8 cellular contexts compared by ENCODE assay signal in the genomic region with DNA sequence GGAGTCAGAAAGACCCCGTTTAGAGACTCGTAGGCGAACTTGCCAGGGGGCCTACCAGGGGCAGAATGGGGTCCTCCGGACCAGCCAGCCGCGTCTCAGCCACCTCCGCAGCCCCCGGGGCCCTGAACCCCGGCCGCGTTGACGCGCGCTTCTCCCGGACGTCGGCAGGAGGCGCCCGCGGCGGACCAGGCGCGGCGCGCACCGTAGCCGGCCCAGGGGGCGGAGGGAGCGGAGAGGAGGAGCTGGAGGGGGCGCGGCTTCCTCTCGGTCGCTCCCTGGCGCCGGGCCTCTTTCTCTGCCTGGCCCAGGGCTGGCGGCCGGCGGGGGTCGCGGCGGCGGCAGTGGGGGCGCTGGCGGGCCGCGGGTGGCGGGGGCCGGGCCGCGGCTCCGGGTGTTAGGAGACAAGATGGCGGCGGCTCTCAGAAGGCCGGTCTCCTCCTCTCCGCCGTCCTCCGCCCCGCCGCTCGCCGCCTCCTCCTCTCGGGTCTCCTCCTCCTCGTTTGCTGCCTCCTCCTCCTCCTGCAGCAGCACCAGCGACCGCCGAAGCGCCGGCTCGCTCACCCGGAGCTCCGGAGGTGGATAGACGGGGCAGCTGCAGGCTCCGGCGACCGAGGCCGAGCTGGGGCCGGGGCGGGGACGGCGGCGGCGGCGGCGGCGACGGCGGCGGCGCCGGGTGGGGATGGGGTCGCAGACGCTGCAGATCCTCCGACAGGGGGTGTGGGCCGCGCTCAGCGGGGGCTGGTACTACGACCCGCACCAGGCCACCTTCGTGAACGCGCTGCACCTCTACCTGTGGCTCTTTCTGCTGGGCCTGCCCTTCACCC. TPM values are rescaled to one million over a fixed set of nuclear protein-coding genes. Genes with fewer than 3 reads are reported as not detected.
DNase-seq lines count a peak whose midpoint lies in the region; ATAC-seq and TF ChIP-seq lines count a peak whose summit lies in the region.

A gene (plus strand): TSS at position 288 of the 824 bp plus-strand sequence. CDS start 392 bp downstream, at position 680.

- in situ Hi-C loops in IMR-90 (cut with MboI; ENCODE audit: low sequenced_read_pairs): no loop called here

- peak; percentile 75 for TF ChIP-seq POLR2A in IMR-90 (IDR thresholded peaks at IDR 0.05; ENCODE audit: low read depth, low read length)

- H3K9me1 ChIP-seq in IMR-90 (ENCODE audit: insufficient read depth, low read length): peaks cover 17% of the 10 kb centered on the region

- peak within 1 kb of the TSS; percentile 69 for H2BK5ac ChIP-seq in IMR-90 (ENCODE audit: low read depth, low read length, poor library complexity, severe bottlenecking)

- TF ChIP-seq RAD21 in IMR-90 (IDR thresholded peaks at IDR 0.05; ENCODE audit: low read length): peak; percentile 62

- 1% methylated on average over 21 of the region's 101 CpGs; no CpG with 5 or more reads in 1 of the 2 experiments for WGBS in IMR-90 (ENCODE audit: extremely low coverage in 2 of 2, insufficient read length in 1 of 2), 2 experiments

- H3K4me1 ChIP-seq in IMR-90 (ENCODE audit: control insufficient read depth, insufficient read depth, low read length): peaks cover 17% of the 10 kb centered on the region
- peaks cover 18 to 37% of the 10 kb centered on the region in 2 donors for H3K4me1 ChIP-seq in muscle layer of duodenum (ENCODE audit: control insufficient read depth in 1 of 2, insufficient read depth in 2 of 2, low read length in 2 of 2)

- ATAC-seq in GM21526 (IDR thresholded peaks at IDR 0.05; ENCODE audit: low FRiP score, unreplicated experiment): peak; percentile 65
- peak; percentile 89 for ATAC-seq in IMR-90 (ENCODE audit: low read depth)
- peak; percentile 83 for ATAC-seq in esophagus mucosa

- H3K4ac ChIP-seq in IMR-90 (ENCODE audit: low read depth, low read length): peak within 1 kb of the TSS; percentile 78

- dilution Hi-C loops in IMR-90 (cut with HindIII; ENCODE audit: low sequenced_read_pairs, unreplicated experiment): no loop called here

- H3K4me2 ChIP-seq in IMR-90 (ENCODE audit: low read depth, low read length): peak within 1 kb of the TSS; percentile 92

- H3K4me3 Mint-ChIP-seq in activated T-cell treated with anti-CD3 and anti-CD28 coated beads, Interleukin-2, amount 50 U/mL, for 24 hours: peak within 1 kb of the TSS; percentile 91

- H3K27ac ChIP-seq in IMR-90 (ENCODE audit: insufficient read depth, low read length) (peak within 1 kb of the TSS; percentile 87), muscle layer of duodenum (ENCODE audit: low read length) (peak within 1 kb of the TSS; percentile 97)

- peak within 1 kb of the TSS; percentile 62 to 89; a peak in 3 of 4 replicates for H4K8ac ChIP-seq in IMR-90 (ENCODE audit: low read depth in 2 of 2, low read length in 2 of 2)

- H3K27me3 ChIP-seq in IMR-90 (ENCODE audit: control insufficient read depth, insufficient read depth, low read length): no peaks in the 10 kb centered on the region
- no peaks in the 10 kb centered on the region for H3K27me3 ChIP-seq in muscle layer of duodenum (ENCODE audit: low read depth, low read length)

- peak within 1 kb of the TSS; percentile 67 for H4K91ac ChIP-seq in IMR-90 (ENCODE audit: insufficient read depth, low read depth, low read length)

- H3K27ac Mint-ChIP-seq in activated T-cell treated with anti-CD3 and anti-CD28 coated beads, Interleukin-2, amount 50 U/mL, for 24 hours: peak within 1 kb of the TSS; percentile 94

- H2AK5ac ChIP-seq in IMR-90 (ENCODE audit: low read depth, low read length): no peak within 1 kb of the TSS; the same call in 1 of the 2 replicates

- H3K9me3 Mint-ChIP-seq in activated T-cell treated with anti-CD3 and anti-CD28 coated beads, Interleukin-2, amount 50 U/mL, for 24 hours: no peaks in the 10 kb centered on the region

- no peaks in the 10 kb centered on the region for H3K9me3 ChIP-seq in IMR-90 (ENCODE audit: control insufficient read depth, insufficient read depth, low read length)
- no peaks in the 10 kb centered on the region for H3K9me3 ChIP-seq in muscle layer of duodenum (ENCODE audit: control insufficient read depth in 1 of 2, low read length in 2 of 2)

- peak within 1 kb of the TSS; percentile 90 for H2AFZ ChIP-seq in IMR-90 (replicated peaks; ENCODE audit: low read length, poor library complexity)

- DNase-seq in DMS114 treated with DMSO at 0.1 percent for 48 hours (lab: John Stamatoyannopoulos, UW; ENCODE audit: unreplicated experiment) (peak; percentile 46), IMR-90 (peak; percentile 79)
- DNase-seq in activated T-cell treated with anti-CD3 and anti-CD28 coated beads, Interleukin-2, amount 50 U/mL, for 24 hours: peak; percentile 95
- peak; percentile 80 to 85 for DNase-seq in stimulated activated CD8-positive, alpha-beta memory T cell treated with anti-CD3 and anti-CD28 coated beads, Interleukin-7, amount 100 ng/mL, for 4 hours (ENCODE audit: low read depth in 2 of 2)

- peak within 1 kb of the TSS; percentile 48; the same call in 1 of the 2 replicates for H3K56ac ChIP-seq in IMR-90 (ENCODE audit: extremely low read depth, insufficient read depth, low read length)

- peaks cover 34% of the 10 kb centered on the region for H4K20me1 ChIP-seq in IMR-90 (ENCODE audit: insufficient read depth, low read length)

- peak within 1 kb of the TSS; percentile 93 for H4K5ac ChIP-seq in IMR-90 (ENCODE audit: low read depth, low read length)

- intact Hi-C loops in IMR-90 (cut with micrococcal nuclease): loop anchor here (1.0 to 2.0 kb wide), 2 partner anchors 45 to 91 kb away; no protein-coding TSS in a partner anchor

- H3K9ac ChIP-seq in IMR-90 (ENCODE audit: low read depth, low read length): peak within 1 kb of the TSS; percentile 75

- H2BK120ac ChIP-seq in IMR-90 (ENCODE audit: low read depth, low read length): peak within 1 kb of the TSS; percentile 59

- peak within 1 kb of the TSS; percentile 54; the same call in 2 of the 3 replicates for H2BK15ac ChIP-seq in IMR-90 (ENCODE audit: low read depth, low read length)

- no peaks in the 10 kb centered on the region for H3K36me3 ChIP-seq in IMR-90 (ENCODE audit: control insufficient read depth, insufficient read depth, low read length)
- H3K36me3 ChIP-seq in muscle layer of duodenum (ENCODE audit: control insufficient read depth in 1 of 2, insufficient read depth in 2 of 2, low read length in 2 of 2): peaks cover 0 to 6% of the 10 kb centered on the region in 2 donors

- peak; percentile 80 for TF ChIP-seq CTCF in IMR-90 (conservative IDR thresholded peaks at IDR 0.05; ENCODE audit: low read depth, low read length)

- no peaks in the 10 kb centered on the region for H3K27me3 Mint-ChIP-seq in activated T-cell treated with anti-CD3 and anti-CD28 coated beads, Interleukin-2, amount 50 U/mL, for 24 hours

- no TSS peak for BruUV-seq in IMR-90 (replicated peaks; lab: Mats Ljungman, UMichigan)

- H3K14ac ChIP-seq in IMR-90 (replicated peaks; ENCODE audit: low read depth, low read length): peak within 1 kb of the TSS; percentile 73

- H3K36me3 Mint-ChIP-seq in activated T-cell treated with anti-CD3 and anti-CD28 coated beads, Interleukin-2, amount 50 U/mL, for 24 hours (ENCODE audit: low read depth): peaks cover 13% of the 10 kb centered on the region

- H3K4me1 Mint-ChIP-seq in activated T-cell treated with anti-CD3 and anti-CD28 coated beads, Interleukin-2, amount 50 U/mL, for 24 hours (ENCODE audit: low read depth): peaks cover 75% of the 10 kb centered on the region

- POLR2A ChIA-PET in IMR-90 (lab: Charles Lee; ENCODE audit: unreplicated experiment): interaction anchor here (0.5 kb wide), 1 partner anchor 79 kb away, joined by 4 read pairs; no protein-coding TSS in a partner anchor

- peak within 1 kb of the TSS; percentile 65 for H2BK20ac ChIP-seq in IMR-90 (ENCODE audit: low read depth, low read length)

- peak within 1 kb of the TSS; percentile 81 for H3K23ac ChIP-seq in IMR-90 (ENCODE audit: low read depth, low read length)

- peak within 1 kb of the TSS; percentile 93 for H3K18ac ChIP-seq in IMR-90 (ENCODE audit: low read depth, low read length)

- peak within 1 kb of the TSS; percentile 77 for H2AK9ac ChIP-seq in IMR-90 (replicated peaks; ENCODE audit: low read depth, low read length, poor library complexity)

- H3K79me1 ChIP-seq in IMR-90 (ENCODE audit: low read depth in 1 of 2, low read length in 2 of 2): peaks cover 4 to 36% of the 10 kb centered on the region in 2 experiments; a peak in 3 of 4 replicates

- CTCF ChIA-PET in IMR-90 (lab: Yijun Ruan, JAX): interaction anchor here (0.5 to 2.3 kb wide), 19 partner anchors 8 to 1917 kb away, joined by 3 to 13 read pairs (median 4); a partner anchor contains a TSS

- H3K4me3 ChIP-seq in IMR-90 (ENCODE audit: insufficient read depth, low read depth, low read length): peak within 1 kb of the TSS; percentile 97
- peak within 1 kb of the TSS; percentile 93 to 95 for H3K4me3 ChIP-seq in muscle layer of duodenum (ENCODE audit: low read depth in 1 of 2, low read length in 2 of 2)

TF ChIP-seq in IMR-90, 13 proteins besides CTCF, POLR2A, EP300 and RAD21 (continues in another document):
- no peak for TF ChIP-seq MAFK (IDR thresholded peaks at IDR 0.05; ENCODE audit: low read depth, low read length)
- TF ChIP-seq RFX5 (IDR thresholded peaks at IDR 0.05; ENCODE audit: low read depth, low read length): no peak
- TF ChIP-seq FOS (IDR thresholded peaks at IDR 0.05; ENCODE audit: low read depth, low read length): no peak

TF ChIP-seq in PFSK-1, 5 proteins besides CTCF, POLR2A, EP300 and RAD21:
- TF ChIP-seq TAF1 (IDR thresholded peaks at IDR 0.05; ENCODE audit: borderline replicate concordance, insufficient read depth, low read length) (peak; percentile 35; the same call in 1 of the 2 replicates), SIN3A (IDR thresholded peaks at IDR 0.05; ENCODE audit: borderline replicate concordance, insufficient read depth, low read length) (no peak)

RNA-seq across cellular contexts. Expression of the gene that starts here (rescaled TPM):
- total RNA-seq in IMR-90 (2012; rRNA removed) (43.7 and 45.3 TPM in 2 replicates), esophagus mucosa (22.9 TPM)
- polyA plus RNA-seq in IMR-90 (2012; rRNA removed): 15.0 and 15.1 TPM in 2 replicates
- polyA plus RNA-seq in IMR-90 (2012; cell fraction: cytosol; rRNA removed): 4.5 and 7.1 TPM in 2 replicates
- 23.2 and 40.0 TPM in 2 replicates for polyA plus RNA-seq in IMR-90 (2012; cell fraction: nucleus; rRNA removed; ENCODE audit: low replicate concordance)
- 14.2 TPM for polyA plus RNA-seq in PFSK-1 (2012; ENCODE audit: insufficient read length, low read depth)

Comparison
In these comparisons a context has a peak if more than half of its experiments do, and no peak if none do; other contexts are left out.
1. Peak in every context shown above with its lines: DNase-seq, ATAC-seq, H3K4me3 ChIP-seq and H3K27ac ChIP-seq.